ENCODE assay signal across 8 cellular contexts in the genomic region with DNA sequence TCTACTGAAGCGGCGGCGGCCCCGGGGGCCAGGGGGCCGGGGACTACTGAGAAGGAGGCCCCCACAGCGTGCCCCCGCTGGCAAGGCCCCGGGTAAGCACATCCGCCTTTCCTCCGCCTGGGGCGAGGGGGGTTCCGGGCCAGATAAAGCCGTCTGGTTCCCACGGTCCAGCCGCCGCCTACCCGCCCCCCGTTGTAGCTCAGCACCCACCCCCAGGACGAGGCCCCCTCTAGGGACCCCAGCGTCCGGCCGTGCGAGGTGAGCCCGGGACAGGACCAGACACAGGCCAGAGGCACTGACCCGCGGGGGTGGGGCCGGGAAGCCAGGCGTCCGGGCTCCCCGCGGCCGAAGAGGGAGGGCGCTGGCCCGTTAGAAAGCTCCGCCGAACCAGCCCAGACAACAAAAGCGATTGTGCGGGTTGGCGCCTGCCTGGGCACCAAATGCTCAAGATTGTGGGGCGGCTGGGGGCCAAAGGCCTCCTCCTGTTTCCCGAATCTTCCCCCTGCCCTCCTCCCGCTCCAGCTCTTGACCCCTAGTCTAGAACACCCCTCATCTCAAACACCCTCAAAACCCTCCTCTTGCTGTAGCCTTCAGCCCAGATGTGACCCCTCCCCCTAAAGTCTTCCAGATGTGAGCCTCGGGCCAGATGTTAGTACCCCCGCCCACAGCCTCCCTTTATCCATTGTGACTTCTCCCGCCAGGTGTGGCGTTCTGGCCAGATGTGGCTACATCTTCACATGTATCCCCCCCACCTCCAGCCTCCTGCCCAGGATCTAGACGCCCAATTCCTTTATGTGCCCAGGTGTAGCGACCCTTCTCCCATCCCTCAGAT.
DNase-seq lines count a peak whose midpoint lies in the region; ATAC-seq and TF ChIP-seq lines count a peak whose summit lies in the region.

No MANE protein-coding gene starts in this region.

- TF ChIP-seq CTCF in 22Rv1 (IDR thresholded peaks at IDR 0.05) (no peak), nephron progenitor cell (IDR thresholded peaks at IDR 0.05) (no peak)

- H3K36me3 Mint-ChIP-seq in effector memory CD8-positive, alpha-beta T cell (ENCODE audit: insufficient read depth) = peaks cover 10% of the 10 kb centered on the region
- no peaks in the 10 kb centered on the region for H3K36me3 Mint-ChIP-seq in nephron progenitor cell (ENCODE audit: low read depth)

- H3K4me3 Mint-ChIP-seq in effector memory CD8-positive, alpha-beta T cell = peak overlapping the region; percentile 58 to 64
- H3K4me3 Mint-ChIP-seq in nephron progenitor cell = peak overlapping the region; percentile 91

- H3K27ac Mint-ChIP-seq in effector memory CD8-positive, alpha-beta T cell = peak overlapping the region in 1 of 2 donors; percentile 60
- no peak overlapping the region for H3K27ac Mint-ChIP-seq in nephron progenitor cell

- H3K27ac ChIP-seq in 22Rv1 = peak overlapping the region; percentile 30; the same call in 1 of the 2 replicates

- DNase-seq in NCI-H69 (lab: John Stamatoyannopoulos, UW) (peak; percentile 29), nephron progenitor cell (no peak), epidermal melanocyte (ENCODE audit: insufficient read length, low spot score) (no peak), KG1 (lab: John Stamatoyannopoulos, UW) (no peak), NCI-H510A (lab: John Stamatoyannopoulos, UW) (no peak), cerebellar nuclear complex (lab: John Stamatoyannopoulos, UW) (no peak)
- no peak for DNase-seq in effector memory CD8-positive, alpha-beta T cell

- peaks cover 29 to 61% of the 10 kb centered on the region in 2 donors for H3K27me3 Mint-ChIP-seq in effector memory CD8-positive, alpha-beta T cell
- peaks cover 71% of the 10 kb centered on the region for H3K27me3 Mint-ChIP-seq in nephron progenitor cell (ENCODE audit: low read depth, poor library complexity)

- ATAC-seq in effector memory CD8-positive, alpha-beta T cell (replicated peaks) = no peak

- no peaks in the 10 kb centered on the region for H3K9me3 Mint-ChIP-seq in effector memory CD8-positive, alpha-beta T cell
- H3K9me3 Mint-ChIP-seq in nephron progenitor cell = no peaks in the 10 kb centered on the region

- H3K4me1 Mint-ChIP-seq in effector memory CD8-positive, alpha-beta T cell (ENCODE audit: low read depth in 2 of 2) = peaks cover 48% of the 10 kb centered on the region in 2 donors
- H3K4me1 Mint-ChIP-seq in nephron progenitor cell = peaks cover 58% of the 10 kb centered on the region
